ENCODE assay signal across 1 cellular context in the genomic region with DNA sequence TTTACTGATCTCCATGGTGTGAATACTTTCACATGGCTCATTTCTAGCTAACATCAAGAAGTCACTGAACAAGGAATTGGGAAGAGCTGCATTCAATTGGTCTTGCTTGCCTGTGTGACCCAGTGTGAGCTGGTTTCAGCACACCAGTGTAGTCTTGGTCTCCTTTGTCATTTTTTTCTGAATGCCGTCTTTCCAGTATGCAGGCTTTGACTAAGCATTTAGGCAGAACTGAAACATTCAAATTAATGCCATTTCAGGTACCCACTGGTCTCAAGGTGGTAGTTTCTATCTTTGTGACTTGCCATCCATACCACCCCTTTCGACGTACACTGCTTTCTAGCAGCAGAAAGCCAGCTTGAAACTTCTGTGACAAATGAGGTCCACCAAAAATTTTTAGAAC.
TF ChIP-seq lines count a peak whose summit lies in the region.

No MANE protein-coding gene starts in this region.

TF ChIP-seq in SK-N-SH, 30 proteins besides CTCF, POLR2A, EP300 and RAD21 (continued from another document):
- TF ChIP-seq, protein P1, sequence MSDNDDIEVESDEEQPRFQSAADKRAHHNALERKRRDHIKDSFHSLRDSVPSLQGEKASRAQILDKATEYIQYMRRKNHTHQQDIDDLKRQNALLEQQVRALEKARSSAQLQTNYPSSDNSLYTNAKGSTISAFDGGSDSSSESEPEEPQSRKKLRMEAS (IDR thresholded peaks at IDR 0.05; ENCODE audit: low read depth) = no peak
- TF ChIP-seq YY1 (IDR thresholded peaks at IDR 0.05; ENCODE audit: low read depth) (no peak), MXI1 (IDR thresholded peaks at IDR 0.05; ENCODE audit: low read depth, low read length) (no peak), RCOR1 (IDR thresholded peaks at IDR 0.05; ENCODE audit: low read length) (no peak)
